Comparison of ENCODE assay signal across 16 cellular contexts in the genomic region with DNA sequence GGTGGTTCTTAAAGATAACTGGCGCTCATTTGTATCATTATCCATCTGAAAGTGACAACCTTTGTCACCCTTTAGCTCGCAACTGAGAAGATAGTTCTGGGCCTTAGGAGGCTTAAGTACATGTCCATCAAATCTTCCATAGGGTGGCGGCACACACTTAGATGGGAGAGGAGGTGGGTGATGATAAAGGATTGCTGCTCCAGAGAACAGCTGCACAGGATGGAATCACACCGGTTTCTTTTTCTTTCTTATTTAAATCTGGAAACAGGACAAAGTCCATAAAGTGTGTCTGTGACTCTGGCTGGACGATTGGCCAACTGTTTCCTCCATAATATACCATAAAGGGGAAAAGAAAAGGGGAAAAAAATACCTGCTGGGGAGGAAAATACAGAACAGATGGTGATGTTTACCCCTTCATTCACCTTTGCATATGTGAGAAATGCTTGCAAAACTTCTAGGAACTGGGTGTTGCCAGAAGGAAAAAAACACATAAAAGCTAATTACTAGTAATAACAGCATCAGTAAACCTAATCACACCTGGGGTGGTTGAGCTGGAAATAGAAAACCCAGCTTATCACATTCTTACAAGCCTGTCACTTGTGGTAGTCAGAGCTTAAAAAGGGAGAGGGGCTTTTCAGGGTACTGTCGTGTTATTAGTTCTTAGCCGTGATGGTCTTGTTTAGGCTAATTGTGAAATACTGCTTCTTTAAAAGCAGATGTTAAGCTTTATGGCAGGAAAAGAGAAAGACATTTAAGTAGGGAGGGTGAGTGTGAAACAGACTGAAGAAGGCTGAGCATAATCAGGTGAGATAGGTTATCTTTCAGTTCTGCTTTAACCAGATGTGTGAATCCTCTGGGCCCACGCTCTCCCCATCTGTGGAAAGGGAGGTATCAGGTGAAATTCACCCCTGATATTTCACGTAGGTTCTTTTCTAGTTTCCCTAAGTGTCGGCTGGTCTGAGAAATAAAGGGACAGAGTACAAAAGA. TPM values are rescaled to one million over a fixed set of nuclear protein-coding genes. Genes with fewer than 3 reads are reported as not detected.
DNase-seq lines count a peak whose midpoint lies in the region; ATAC-seq, FAIRE-seq and TF ChIP-seq lines count a peak whose summit lies in the region.
"Had no signal": no experiment of that assay in that cellular context is flagged by ENCODE, and none has a peak within 500 bp of the region (broad histone marks: within the 10 kb centered on the region; RNA-seq: fewer than 3 reads in every experiment).

No MANE protein-coding gene starts in this region.

- H3K79me2 ChIP-seq in OCI-LY3 (ENCODE audit: low read length) (no peaks in the 10 kb centered on the region), hepatocyte (no peaks in the 10 kb centered on the region)

- TF ChIP-seq POLR2A in GM12891 (IDR thresholded peaks at IDR 0.05; ENCODE audit: low read depth, low read length) = no peak

- no peaks in the 10 kb centered on the region for H3K9me3 Mint-ChIP-seq in HFFc6

- peak overlapping the region; percentile 63 for H3K27ac ChIP-seq in OCI-LY3 (ENCODE audit: low read length)
- H3K27ac ChIP-seq in hepatocyte = peak overlapping the region; percentile 54
- H3K27ac ChIP-seq: BLaER1 had no signal

- H3K27ac Mint-ChIP-seq in HFFc6 = no peak overlapping the region
- H3K27ac Mint-ChIP-seq: H9 had no signal

- H3K27me3 ChIP-seq in OCI-LY3 (ENCODE audit: low read depth, low read length) = no peaks in the 10 kb centered on the region
- no peaks in the 10 kb centered on the region for H3K27me3 ChIP-seq in hepatocyte
- H3K27me3 ChIP-seq: BLaER1 had no signal

- TF ChIP-seq CTCF in HFFc6 (IDR thresholded peaks at IDR 0.05) (peak; percentile 15; the same call in 1 of the 2 replicates), OCI-LY3 (IDR thresholded peaks at IDR 0.05; ENCODE audit: low read depth, low read length) (0 out of 2 replicates have a peak, but pooled peaks have one; percentile 8), hepatocyte (IDR thresholded peaks at IDR 0.05; ENCODE audit: poor library complexity) (no peak)

- WGBS in hepatocyte (ENCODE audit: low lambda C conversion rate, missing lambda C conversion rate) = 77% methylated on average over 10 of the region's 10 CpGs

- H3K27me3 Mint-ChIP-seq in HFFc6 (ENCODE audit: insufficient read depth) = peaks cover 2% of the 10 kb centered on the region

- H3K9me3 ChIP-seq in OCI-LY3 (ENCODE audit: insufficient read depth, low read length) (no peaks in the 10 kb centered on the region), hepatocyte (ENCODE audit: low read depth) (no peaks in the 10 kb centered on the region)

- no peaks in the 10 kb centered on the region for H3K9me2 ChIP-seq in hepatocyte (replicated peaks; ENCODE audit: insufficient read depth)

- H3K4me3 ChIP-seq in OCI-LY3 (ENCODE audit: low read length) (peak overlapping the region; percentile 14; the same call in 1 of the 2 replicates), hepatocyte (no peak overlapping the region)
- H3K4me3 ChIP-seq: BLaER1 had no signal

- no peak for DNase-seq in GM12891 (ENCODE audit: insufficient read length, low spot score)
- no peak for DNase-seq in HFFc6
- peak; percentile 20 for DNase-seq in hepatocyte (ENCODE audit: low spot score)
- DNase-seq in NCI-H2029 treated with DMSO at 0.1 percent for 48 hours (lab: John Stamatoyannopoulos, UW) = no peak
- no peak for DNase-seq in NCI-H774 (lab: John Stamatoyannopoulos, UW)
- DNase-seq: CD8-positive, alpha-beta memory T cell; H9; IMR-90; NCI-H1417 treated with DMSO at 0.1 percent for 48 hours; NCI-H446 treated with DMSO at 0.1 percent for 48 hours; OCI-M1 had no signal

- no peak overlapping the region for H3K4me3 Mint-ChIP-seq in HFFc6
- H3K4me3 Mint-ChIP-seq: CD8-positive, alpha-beta memory T cell; H9 had no signal

- no peaks in the 10 kb centered on the region for H4K20me1 ChIP-seq in OCI-LY3 (ENCODE audit: insufficient read depth, low read length)
- H4K20me1 ChIP-seq in hepatocyte (ENCODE audit: insufficient read depth, poor library complexity, severe bottlenecking) = no peaks in the 10 kb centered on the region
- H4K20me1 ChIP-seq: BLaER1 had no signal

- peaks cover 7% of the 10 kb centered on the region; the same call in 1 of the 2 replicates for H3K4me1 Mint-ChIP-seq in HFFc6 (ENCODE audit: low read depth)
- H3K4me1 Mint-ChIP-seq: CD8-positive, alpha-beta memory T cell had no signal

- H3K4me1 ChIP-seq in OCI-LY3 (ENCODE audit: low read length) (peaks cover 43% of the 10 kb centered on the region), hepatocyte (ENCODE audit: insufficient read depth) (no peaks in the 10 kb centered on the region)
- H3K4me1 ChIP-seq: BLaER1 had no signal

- no peak for FAIRE-seq in GM12891 (lab: Jason Lieb, UNC)

- no peak overlapping the region for H3K9ac ChIP-seq in OCI-LY3 (ENCODE audit: low read length)
- H3K9ac ChIP-seq: BLaER1 had no signal

- ATAC-seq in HG02678 (IDR thresholded peaks at IDR 0.05; ENCODE audit: unreplicated experiment) = no peak

- no peaks in the 10 kb centered on the region for H3K36me3 Mint-ChIP-seq in HFFc6 (ENCODE audit: low read depth)

- H3K4me2 ChIP-seq in OCI-LY3 (ENCODE audit: low read length) (peak overlapping the region; percentile 56), hepatocyte (peak overlapping the region; percentile 10)
- H3K4me2 ChIP-seq: BLaER1 had no signal

- H2AFZ ChIP-seq in OCI-LY3 (ENCODE audit: low read depth, low read length) (no peak overlapping the region), hepatocyte (no peak overlapping the region)

- H3K36me3 ChIP-seq in OCI-LY3 (replicated peaks; ENCODE audit: low read depth, low read length) = no peaks in the 10 kb centered on the region
- no peaks in the 10 kb centered on the region for H3K36me3 ChIP-seq in hepatocyte (replicated peaks; ENCODE audit: insufficient read depth, low read depth)
- H3K36me3 ChIP-seq: BLaER1 had no signal

TF ChIP-seq in GM12891, 5 proteins besides CTCF, POLR2A, EP300 and RAD21:
- TF ChIP-seq SPI1 (IDR thresholded peaks at IDR 0.05; ENCODE audit: low read depth, low read length) = peak; percentile 59; the same call in 1 of the 2 replicates
- TF ChIP-seq TAF1 (IDR thresholded peaks at IDR 0.05; ENCODE audit: low read depth, low read length) = no peak
TF ChIP-seq in GM12891: peak in this region for 1.

RNA-seq across cellular contexts. Expression of gene C2CD4A, which starts 16.7 kb away (rescaled TPM):
- not detected for polyA plus RNA-seq in GM12891 (2012; ENCODE audit: low read depth, missing spikeins)
- total RNA-seq in HFFc6 (2021; fragmentation: NEBNext Ultra II Directional; extraction: Animal tissue kit (Norgen Biotek cat#: 25700)) = not detected
- total RNA-seq in hepatocyte = 0.12 and 0.13 TPM in 2 replicates
- polyA plus RNA-seq in hepatocyte = 0.57 and 0.60 TPM in 2 replicates
- total RNA-seq: H9, IMR-90, LHCN-M2, SK-MEL-5 had no signal
- polyA plus RNA-seq: CD8-positive, alpha-beta memory T cell; IMR-90 had no signal

RNA-seq across cellular contexts. Expression of gene VPS13C, which starts 23.2 kb away (rescaled TPM):
- polyA plus RNA-seq in GM12891 (2012; ENCODE audit: low read depth, missing spikeins) = 13.4 TPM
- total RNA-seq in HFFc6 (2021; fragmentation: NEBNext Ultra II Directional; extraction: Animal tissue kit (Norgen Biotek cat#: 25700)) = 10 to 100 TPM; 21.0 to 29.8 (median 22.6) TPM
- 52.3 and 60.9 TPM in 2 replicates for total RNA-seq in hepatocyte
- polyA plus RNA-seq in hepatocyte = 6.7 and 8.8 TPM in 2 replicates
